Comparison of ENCODE assay signal across 12 cellular contexts in the genomic region with DNA sequence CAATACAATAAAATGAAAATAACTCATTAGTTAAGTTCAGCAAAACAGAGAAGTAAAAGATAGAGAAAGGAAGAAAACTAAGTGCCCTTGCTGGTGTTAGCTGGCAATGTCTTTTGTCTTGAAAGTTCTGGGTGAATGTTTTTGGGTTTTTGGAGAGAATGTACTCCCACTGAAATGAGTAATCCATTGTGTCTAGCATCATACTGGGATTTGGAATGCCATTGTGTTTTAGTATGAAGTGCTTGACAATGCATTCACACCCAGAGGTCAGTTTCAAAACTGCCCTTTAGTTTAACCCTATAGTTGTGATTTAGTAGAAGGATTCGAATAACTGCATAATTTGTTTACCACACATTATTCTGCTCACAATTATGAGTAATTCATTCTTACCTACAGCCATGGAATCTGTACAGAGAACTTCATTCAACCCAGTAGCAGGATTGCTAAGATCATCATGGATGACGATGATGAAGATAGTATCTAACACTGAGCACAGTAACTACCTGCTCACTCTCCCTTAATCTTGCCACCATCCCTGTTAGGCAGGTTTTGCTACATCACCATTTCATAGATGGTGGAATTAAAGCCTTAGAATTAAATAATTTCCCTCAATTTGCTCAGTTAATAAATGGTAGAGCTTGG. TPM values are rescaled to one million over a fixed set of nuclear protein-coding genes. Genes with fewer than 3 reads are reported as not detected.
DNase-seq lines count a peak whose midpoint lies in the region; ATAC-seq lines count a peak whose summit lies in the region.
"Had no signal": no experiment of that assay in that cellular context is flagged by ENCODE, and none has a peak within 500 bp of the region (broad histone marks: within the 10 kb centered on the region; RNA-seq: fewer than 3 reads in every experiment).

No MANE protein-coding gene starts in this region.

- H3K4me3 Mint-ChIP-seq in naive thymus-derived CD8-positive, alpha-beta T cell = peak overlapping the region in 1 of 10 donors; percentile 8
- H3K4me3 Mint-ChIP-seq: activated naive CD4-positive, alpha-beta T cell treated with anti-CD3 and anti-CD28 coated beads, Interleukin-2, amount 10 ng/mL, durations not matched to agents 7 days and 5 days had no signal

- DNase-seq in Daoy (ENCODE audit: low read depth) (peak; percentile 40), NCI-H226 (peak; percentile 64), dermis microvascular lymphatic vessel endothelial cell (ENCODE audit: low read depth in 2 of 2) (peak; percentile 65 to 86), SW 1271 (lab: John Stamatoyannopoulos, UW) (no peak), T-helper 9 cell (no peak)
- DNase-seq in naive thymus-derived CD8-positive, alpha-beta T cell = no peak
- DNase-seq in activated CD8-positive, alpha-beta memory T cell treated with anti-CD3 and anti-CD28 coated beads for 24 hours = no peak
- DNase-seq: activated naive CD4-positive, alpha-beta T cell treated with anti-CD3 and anti-CD28 coated beads, Interleukin-2, amount 10 ng/mL, durations not matched to agents 7 days and 5 days; DMS 273 treated with DMSO at 0.1 percent for 48 hours; NCI-H2029; WERI-Rb-1 had no signal

- no peaks in the 10 kb centered on the region for H3K27me3 Mint-ChIP-seq in naive thymus-derived CD8-positive, alpha-beta T cell
- H3K27me3 Mint-ChIP-seq: activated naive CD4-positive, alpha-beta T cell treated with anti-CD3 and anti-CD28 coated beads, Interleukin-2, amount 10 ng/mL, durations not matched to agents 7 days and 5 days had no signal

- H3K36me3 Mint-ChIP-seq in naive thymus-derived CD8-positive, alpha-beta T cell = peaks cover 0 to 36% (median 6%) of the 10 kb centered on the region in 3 donors

- ATAC-seq in naive thymus-derived CD8-positive, alpha-beta T cell = no peak
- no peak for ATAC-seq in GM21360 (IDR thresholded peaks at IDR 0.05; ENCODE audit: unreplicated experiment)

- POLR2A ChIA-PET in naive thymus-derived CD8-positive, alpha-beta T cell (lab: Charles Lee) = interaction anchor here (0.7 kb wide), 1 partner anchor 78 kb away, joined by 3 read pairs; no protein-coding TSS in a partner anchor

- H3K9me3 Mint-ChIP-seq in naive thymus-derived CD8-positive, alpha-beta T cell = no peaks in the 10 kb centered on the region
- H3K9me3 Mint-ChIP-seq: activated naive CD4-positive, alpha-beta T cell treated with anti-CD3 and anti-CD28 coated beads, Interleukin-2, amount 10 ng/mL, durations not matched to agents 7 days and 5 days had no signal

- peaks cover 29 to 87% (median 77%) of the 10 kb centered on the region in 4 donors for H3K4me1 Mint-ChIP-seq in naive thymus-derived CD8-positive, alpha-beta T cell

- peak overlapping the region; percentile 6 to 96 (median 82) for H3K27ac Mint-ChIP-seq in naive thymus-derived CD8-positive, alpha-beta T cell
- H3K27ac Mint-ChIP-seq: activated naive CD4-positive, alpha-beta T cell treated with anti-CD3 and anti-CD28 coated beads, Interleukin-2, amount 10 ng/mL, durations not matched to agents 7 days and 5 days had no signal

RNA-seq across cellular contexts. Expression of gene MAML2, which starts 33.9 kb away (rescaled TPM):
- 6.2 and 6.6 TPM in 2 replicates for total RNA-seq in Daoy (2014; rRNA removed; shearing (Covaris generic))
- 4.4 and 9.2 TPM in 2 replicates for total RNA-seq in dermis microvascular lymphatic vessel endothelial cell
- 10 to 100 TPM; 68.2 to 68.5 TPM for total RNA-seq in naive thymus-derived CD8-positive, alpha-beta T cell
- polyA plus RNA-seq in naive thymus-derived CD8-positive, alpha-beta T cell = 10 to 100 TPM in 2 of 3 donors, 1 to 10 TPM in 1; 6.6 to 33.0 (median 15.3) TPM

Comparison
In these comparisons a context has a peak if more than half of its experiments do, and no peak if none do; other contexts are left out.
1. DNase-seq: peak in Daoy (single experiment), NCI-H226 (single experiment) and dermis microvascular lymphatic vessel endothelial cell (2 of 2); none in naive thymus-derived CD8-positive, alpha-beta T cell (0 of 10), SW 1271 (0 of 2), T-helper 9 cell (single experiment) and activated CD8-positive, alpha-beta memory T cell treated with anti-CD3 and anti-CD28 coated beads for 24 hours (single experiment).